Comparison of ENCODE assay signal across 8 cellular contexts in genomic region chr3:81760924-81761903, GRCh38. TPM values are rescaled to one million over a fixed set of nuclear protein-coding genes. Genes with fewer than 3 reads are reported as not detected.
A peak's percentile ranks its signal among the peaks of the same experiment; 100 is the strongest.
DNase-seq lines count a peak whose midpoint lies in the region; ATAC-seq, FAIRE-seq and TF ChIP-seq lines count a peak whose summit lies in the region.

Gene GBE1, minus strand, starts transcription at chr3:81761645. Its CDS starts 128 bp downstream, at chr3:81761517.

- TF ChIP-seq POLR2A in GM12892 (IDR thresholded peaks at IDR 0.05; ENCODE audit: low read depth, low read length) (peak; percentile 91), prostate gland (IDR thresholded peaks at IDR 0.05) (peak; percentile 59)

- peak; percentile 77 for DNase-seq in GM12892 (ENCODE audit: insufficient read length)
- DNase-seq in NCI-H1417 treated with DMSO at 0.1 percent for 48 hours (lab: John Stamatoyannopoulos, UW) = peak; percentile 21
- peak; percentile 86 for DNase-seq in amniotic stem cell (lab: John Stamatoyannopoulos, UW)
- peak; percentile 95 for DNase-seq in left ventricle myocardium superior
- DNase-seq in prostate gland (ENCODE audit: low spot score) = peak; percentile 92

- ATAC-seq in HG02798 (IDR thresholded peaks at IDR 0.05; ENCODE audit: poor library complexity, unreplicated experiment) (peak; percentile 91), left ventricle myocardium superior (peak; percentile 92)

- peak in 2 of 4 experiments; percentile 33 to 50 for TF ChIP-seq CTCF in prostate gland (IDR thresholded peaks at IDR 0.05)

- peak within 1 kb of the TSS; percentile 81 for H3K4me3 ChIP-seq in prostate gland
- H3K4me3 ChIP-seq in urinary bladder (ENCODE audit: low read depth, low read length) = peak within 1 kb of the TSS; percentile 58

- no peaks in the 10 kb centered on the region for H3K27me3 ChIP-seq in prostate gland (replicated peaks; ENCODE audit: insufficient read depth)

- intact Hi-C loops in T-helper 1 cell treated with Interleukin-12 subunit alpha and Interleukin-12 subunit beta and Interleukin-4 antibody, amounts not matched to agents 30 ng/mL and 1 ng/mL, for 36 hours (cut with micrococcal nuclease) = loop anchor here (2.0 kb wide), 1 partner anchor 178 kb away; no protein-coding TSS in a partner anchor
- intact Hi-C loops in left ventricle myocardium superior (cut with micrococcal nuclease) = no loop called here
- intact Hi-C loops in prostate gland (cut with DNase I) = loop anchor here (10.0 kb wide), 2 partner anchors 96 to 374 kb away; no protein-coding TSS in a partner anchor

- no peaks in the 10 kb centered on the region for H3K36me3 ChIP-seq in prostate gland
- H3K36me3 ChIP-seq in urinary bladder (ENCODE audit: insufficient read depth) = peaks cover 3% of the 10 kb centered on the region

- H3K27ac ChIP-seq in prostate gland (peak within 1 kb of the TSS; percentile 99), urinary bladder (ENCODE audit: low read depth) (peak within 1 kb of the TSS; percentile 99)

- FAIRE-seq in GM12892 (lab: Jason Lieb, UNC) = peak; percentile 92

- no peaks in the 10 kb centered on the region for H3K9me3 ChIP-seq in prostate gland

- H3K4me1 ChIP-seq in prostate gland (replicated peaks) (no peaks in the 10 kb centered on the region), urinary bladder (ENCODE audit: insufficient read depth) (no peaks in the 10 kb centered on the region)

- WGBS in prostate gland = under 1% methylated on average over 88 of the region's 88 CpGs
- under 1% methylated on average over 88 of the region's 88 CpGs for WGBS in urinary bladder

RNA-seq across cellular contexts. Expression of gene GBE1, which starts in this region (rescaled TPM):
- polyA plus RNA-seq in GM12892 (2012; ENCODE audit: missing spikeins) = 145 TPM
- 22.7 and 23.1 TPM in 2 replicates for total RNA-seq in T-helper 1 cell treated with Interleukin-12 subunit alpha and Interleukin-12 subunit beta and Interleukin-4 antibody, amounts not matched to agents 30 ng/mL and 1 ng/mL, for 36 hours
- total RNA-seq in left ventricle myocardium superior (72.4 TPM), prostate gland (10 to 100 TPM; 15.8 to 18.3 TPM), urinary bladder (35.5 TPM)
- 32.6 TPM for polyA plus RNA-seq in urinary bladder

Comparison
In these comparisons a context has a peak if more than half of its experiments do, and no peak if none do; other contexts are left out.
1. Peak in every context shown above with its lines: DNase-seq, ATAC-seq, H3K4me3 ChIP-seq and H3K27ac ChIP-seq.
2. DNase-seq: peak in every context shown above with its lines; median percentile 95 in left ventricle myocardium superior; 92 in prostate gland; 86 in amniotic stem cell; 77 in GM12892; 21 in NCI-H1417 treated with DMSO at 0.1 percent for 48 hours.